10 cellular contexts compared by ENCODE assay signal in genomic region chr10:21493841-21494220, GRCh38. TPM values are rescaled to one million over a fixed set of nuclear protein-coding genes. Genes with fewer than 3 reads are reported as not detected.
DNase-seq lines count a peak whose midpoint lies in the region; ATAC-seq and TF ChIP-seq lines count a peak whose summit lies in the region.
"Had no signal": no experiment of that assay in that cellular context is flagged by ENCODE, and none has a peak within 500 bp of the region (broad histone marks: within the 10 kb centered on the region; RNA-seq: fewer than 3 reads in every experiment).

No MANE protein-coding gene starts in this region.

- intact Hi-C loops in dorsolateral prefrontal cortex (cut with DNase I) = loop anchor here (10.0 kb wide), 6 partner anchors 219 to 1571 kb away; partner anchors contain the start of gene BMI1 (in 1 of the 2)

- H3K4me1 Mint-ChIP-seq in nephron progenitor cell = peaks cover 48% of the 10 kb centered on the region

- H3K36me3 Mint-ChIP-seq in nephron progenitor cell (ENCODE audit: low read depth) = no peaks in the 10 kb centered on the region

- H3K27ac ChIP-seq in BLaER1 treated with 17β-estradiol and CSF1 and Interleukin-3, amounts not matched to agents 10 nM and 100 nM = no peak overlapping the region
- H3K27ac ChIP-seq in HUES64 (ENCODE audit: low read depth, low read length) = peak overlapping the region; percentile 70; the same call in 1 of the 2 replicates
- peak overlapping the region in 6 of 59 donors; percentile 88 to 94 (median 90) for H3K27ac ChIP-seq in dorsolateral prefrontal cortex

- H3K9me3 ChIP-seq in BLaER1 treated with 17β-estradiol and CSF1 and Interleukin-3, amounts not matched to agents 10 nM and 100 nM (replicated peaks in 1 of 11) = peaks cover 0 to 3% (median 0%) of the 10 kb centered on the region in 11 experiments; a peak in 1 of 22 replicates
- H3K9me3 ChIP-seq in HUES64 (ENCODE audit: insufficient read depth, low read depth, low read length) (no peaks in the 10 kb centered on the region), BE2C (no peaks in the 10 kb centered on the region)

- 82% methylated on average over 10 of the region's 10 CpGs for WGBS in HUES64

- no peak for DNase-seq in dorsolateral prefrontal cortex
- DNase-seq in nephron progenitor cell = no peak
- DNase-seq in globus pallidus (ENCODE audit: low spot score) = no peak
- no peak for DNase-seq in BE2C
- DNase-seq: HCEC 1CT; stimulated activated naive CD4-positive, alpha-beta T cell treated with Interleukin-2 at 50 U/mL for 16 hours had no signal

- no peak for TF ChIP-seq CTCF in dorsolateral prefrontal cortex (IDR thresholded peaks at IDR 0.05 in 54 of 56, conservative IDR thresholded peaks at IDR 0.05 in 2 of 56; ENCODE audit: low read depth in 1 of 56, partially characterized antibody in 56 of 56)
- no peak for TF ChIP-seq CTCF in nephron progenitor cell (IDR thresholded peaks at IDR 0.05)
- no peak for TF ChIP-seq CTCF in BE2C (IDR thresholded peaks at IDR 0.05; ENCODE audit: low read depth, low read length)

- peaks cover 29 to 37% (median 31%) of the 10 kb centered on the region in 10 experiments for H3K4me1 ChIP-seq in BLaER1 treated with 17β-estradiol and CSF1 and Interleukin-3, amounts not matched to agents 10 nM and 100 nM
- peaks cover 28% of the 10 kb centered on the region for H3K4me1 ChIP-seq in HUES64 (ENCODE audit: insufficient read depth, low read length)
- no peaks in the 10 kb centered on the region for H3K4me1 ChIP-seq in BE2C

- H3K4me3 ChIP-seq in BLaER1 treated with 17β-estradiol and CSF1 and Interleukin-3, amounts not matched to agents 10 nM and 100 nM = peak overlapping the region in 7 of 10 experiments; percentile 55 to 74 (median 65); a peak in 12 of 20 replicates
- H3K4me3 ChIP-seq in HUES64 (ENCODE audit: low read length) (peak overlapping the region; percentile 95), dorsolateral prefrontal cortex (peak overlapping the region in 56 of 59 donors; percentile 66 to 92 (median 85)), BE2C (ENCODE audit: low read depth, low read length) (no peak overlapping the region)

- peaks cover 74 to 93% (median 85%) of the 10 kb centered on the region in 11 experiments for H3K27me3 ChIP-seq in BLaER1 treated with 17β-estradiol and CSF1 and Interleukin-3, amounts not matched to agents 10 nM and 100 nM
- H3K27me3 ChIP-seq in HUES64 (ENCODE audit: insufficient read depth, low read length) (peaks cover 12% of the 10 kb centered on the region), dorsolateral prefrontal cortex (peaks cover 0 to 2% (median 0%) of the 10 kb centered on the region in 45 donors), BE2C (no peaks in the 10 kb centered on the region)

- no peak overlapping the region for H3K9ac ChIP-seq in BLaER1 treated with 17β-estradiol and CSF1 and Interleukin-3, amounts not matched to agents 10 nM and 100 nM
- H3K9ac ChIP-seq in HUES64 (ENCODE audit: low read depth, low read length) = peak overlapping the region; percentile 86; the same call in 1 of the 2 replicates

- H3K9me3 Mint-ChIP-seq in nephron progenitor cell = no peaks in the 10 kb centered on the region

- peak overlapping the region; percentile 83 for H3K4me3 Mint-ChIP-seq in nephron progenitor cell

- ATAC-seq in GM18498 (IDR thresholded peaks at IDR 0.05; ENCODE audit: unreplicated experiment) (no peak), GM18867 (IDR thresholded peaks at IDR 0.05; ENCODE audit: unreplicated experiment) (no peak)

- peaks cover 0 to 51% (median 34%) of the 10 kb centered on the region in 11 experiments; a peak in 18 of 22 replicates for H4K20me1 ChIP-seq in BLaER1 treated with 17β-estradiol and CSF1 and Interleukin-3, amounts not matched to agents 10 nM and 100 nM

- peak overlapping the region; percentile 68 for H3K27ac Mint-ChIP-seq in nephron progenitor cell

- peak overlapping the region; percentile 95 to 100 (median 98) for H3K4me2 ChIP-seq in BLaER1 treated with 17β-estradiol and CSF1 and Interleukin-3, amounts not matched to agents 10 nM and 100 nM

- H3K27me3 Mint-ChIP-seq in nephron progenitor cell (ENCODE audit: low read depth, poor library complexity) = peaks cover 23% of the 10 kb centered on the region

- no peaks in the 10 kb centered on the region for H3K36me3 ChIP-seq in BLaER1 treated with 17β-estradiol and CSF1 and Interleukin-3, amounts not matched to agents 10 nM and 100 nM
- H3K36me3 ChIP-seq in HUES64 (ENCODE audit: insufficient read depth, low read length) (peaks cover 4% of the 10 kb centered on the region; the same call in 1 of the 2 replicates), BE2C (no peaks in the 10 kb centered on the region)

RNA-seq across cellular contexts. Expression of gene SKIDA1, which starts 31.7 kb away (rescaled TPM):
- 7.8 TPM for polyA plus RNA-seq in HUES64 (2013, experiment 1 of 2)
- polyA plus RNA-seq in HUES64 (2013, experiment 2 of 2) = 13.9 TPM
- 1 to 10 TPM; 2.0 to 8.9 (median 4.4) TPM for total RNA-seq in dorsolateral prefrontal cortex
- 2.1 TPM for polyA plus RNA-seq in BE2C (2012; ENCODE audit: insufficient read depth, insufficient read length, low read depth)

RNA-seq across cellular contexts. Expression of gene MLLT10, which starts 40.2 kb away (rescaled TPM):
- 33.7 TPM for polyA plus RNA-seq in HUES64 (2013, experiment 1 of 2)
- polyA plus RNA-seq in HUES64 (2013, experiment 2 of 2) = 38.4 TPM
- 10 to 100 TPM; 35.4 to 78.5 (median 55.3) TPM for total RNA-seq in dorsolateral prefrontal cortex
- polyA plus RNA-seq in BE2C (2012; ENCODE audit: insufficient read depth, insufficient read length, low read depth) = 35.2 TPM
